In the genomic region with DNA sequence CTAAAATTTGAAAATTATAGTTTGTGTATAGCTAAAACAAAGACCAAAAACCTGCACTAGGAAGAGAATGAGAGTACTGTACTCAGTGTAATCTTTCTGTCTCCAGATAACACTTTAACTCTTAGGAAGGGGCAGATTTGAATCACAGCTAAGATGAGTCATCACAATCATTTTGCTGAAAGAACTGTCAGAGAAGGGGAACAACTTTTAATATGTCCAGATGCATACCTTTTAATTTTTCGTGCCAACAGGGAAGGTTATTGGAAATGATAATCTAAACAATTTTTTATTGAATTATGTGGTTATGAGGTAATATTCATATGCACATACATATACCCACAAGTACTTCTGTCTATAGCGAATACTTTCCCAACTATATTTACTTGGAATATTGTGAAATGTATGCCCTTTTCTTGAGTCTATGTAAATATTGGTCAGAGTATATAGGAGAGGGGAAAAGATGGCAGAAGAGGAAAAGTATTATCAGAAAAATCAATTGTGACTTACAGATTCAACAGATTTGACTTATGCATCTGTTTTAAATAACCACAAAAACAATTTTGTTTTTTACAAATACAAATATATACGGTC, we compare ENCODE assay signal across 17 cellular contexts. TPM values are rescaled to one million over a fixed set of nuclear protein-coding genes. Genes with fewer than 3 reads are reported as not detected.
DNase-seq lines count a peak whose midpoint lies in the region; ATAC-seq, FAIRE-seq and TF ChIP-seq lines count a peak whose summit lies in the region.
"Had no signal": no experiment of that assay in that cellular context is flagged by ENCODE, and none has a peak within 500 bp of the region (broad histone marks: within the 10 kb centered on the region; RNA-seq: fewer than 3 reads in every experiment).

No MANE protein-coding gene starts in this region.

- no peaks in the 10 kb centered on the region for H3K36me3 ChIP-seq in RWPE2 (ENCODE audit: low read depth)
- H3K36me3 ChIP-seq in keratinocyte (ENCODE audit: control insufficient read depth in 2 of 2, extremely low read depth in 1 of 2, insufficient read depth in 2 of 2, low read length in 2 of 2) = no peaks in the 10 kb centered on the region

- no peaks in the 10 kb centered on the region for H3K27me3 ChIP-seq in RWPE2 (ENCODE audit: insufficient read depth, poor library complexity, severe bottlenecking)
- H3K27me3 ChIP-seq in keratinocyte (ENCODE audit: control insufficient read depth, extremely low read depth, insufficient read depth, low read length) = no peaks in the 10 kb centered on the region

- peaks cover 22% of the 10 kb centered on the region for H3K4me1 Mint-ChIP-seq in chondrocyte (ENCODE audit: low read depth)
- H3K4me1 Mint-ChIP-seq: activated naive CD4-positive, alpha-beta T cell treated with anti-CD3 and anti-CD28 coated beads, Interleukin-2, amount 10 ng/mL, durations not matched to agents 7 days and 5 days; stimulated activated naive CD8-positive, alpha-beta T cell treated with anti-CD3 and anti-CD28 coated beads, Interleukin-15, amount 100 ng/mL, for 72 hours had no signal

- H3K9me3 ChIP-seq in RWPE2 (ENCODE audit: severe bottlenecking) = no peaks in the 10 kb centered on the region
- no peaks in the 10 kb centered on the region for H3K9me3 ChIP-seq in keratinocyte (ENCODE audit: control insufficient read depth, low read depth, low read length)

- peak; percentile 70 for FAIRE-seq in keratinocyte (lab: Jason Lieb, UNC)
- FAIRE-seq: K562 had no signal

- H3K79me2 ChIP-seq in keratinocyte (ENCODE audit: control insufficient read depth, insufficient read depth, low read length) = no peaks in the 10 kb centered on the region

- H3K4me3 ChIP-seq in RWPE2 (ENCODE audit: severe bottlenecking) (no peak overlapping the region), keratinocyte (ENCODE audit: control insufficient read depth in 2 of 3, extremely low read depth in 1 of 3, insufficient read depth in 2 of 3, low read depth in 1 of 3, low read length in 3 of 3) (no peak overlapping the region)
- H3K4me3 ChIP-seq: K562 had no signal

- no peak for TF ChIP-seq CTCF in RWPE2 (IDR thresholded peaks at IDR 0.05; ENCODE audit: poor library complexity, severe bottlenecking)
- TF ChIP-seq CTCF in keratinocyte (optimal IDR thresholded peaks at IDR 0.05 in 1 of 3, IDR thresholded peaks at IDR 0.05 in 1 of 3, conservative IDR thresholded peaks at IDR 0.05 in 1 of 3; ENCODE audit: extremely low read depth in 1 of 3, insufficient read depth in 2 of 3, low read length in 3 of 3) = no peak
- no peak for TF ChIP-seq CTCF in chondrocyte (IDR thresholded peaks at IDR 0.05)

- H3K27me3 Mint-ChIP-seq in chondrocyte (ENCODE audit: low read depth) = no peaks in the 10 kb centered on the region
- H3K27me3 Mint-ChIP-seq: activated naive CD4-positive, alpha-beta T cell treated with anti-CD3 and anti-CD28 coated beads, Interleukin-2, amount 10 ng/mL, durations not matched to agents 7 days and 5 days; stimulated activated naive CD8-positive, alpha-beta T cell treated with anti-CD3 and anti-CD28 coated beads, Interleukin-15, amount 100 ng/mL, for 72 hours had no signal

- peak; percentile 8 for DNase-seq in EH (ENCODE audit: low read depth)
- DNase-seq in HCEC 1CT = peak; percentile 63
- DNase-seq in RWPE2 (ENCODE audit: low spot score) = no peak
- no peak for DNase-seq in keratinocyte (ENCODE audit: low read depth, low spot score)
- DNase-seq in NCI-H1436 (lab: John Stamatoyannopoulos, UW) = no peak
- DNase-seq in GF-D8 (lab: John Stamatoyannopoulos, UW) = no peak
- no peak for DNase-seq in chondrocyte (ENCODE audit: low spot score)
- no peak for DNase-seq in HuH-7 (ENCODE audit: low spot score)
- DNase-seq: activated naive CD4-positive, alpha-beta T cell treated with anti-CD3 and anti-CD28 coated beads, Interleukin-2, amount 10 ng/mL, durations not matched to agents 7 days and 5 days; foreskin melanocyte; islet precursor cell; NCI-H2107; stimulated activated CD4-positive, alpha-beta T cell treated with anti-CD3 and anti-CD28 coated beads, Interleukin-4, amount 100 ng/mL, for 24 hours; stimulated activated naive CD8-positive, alpha-beta T cell treated with anti-CD3 and anti-CD28 coated beads, Interleukin-15, amount 100 ng/mL, for 72 hours had no signal

- H3K9me1 ChIP-seq in keratinocyte (ENCODE audit: control insufficient read depth, extremely low read depth, insufficient read depth, low read length) = no peaks in the 10 kb centered on the region

- H3K36me3 Mint-ChIP-seq in chondrocyte (ENCODE audit: low read depth) = no peaks in the 10 kb centered on the region
- H3K36me3 Mint-ChIP-seq: activated naive CD4-positive, alpha-beta T cell treated with anti-CD3 and anti-CD28 coated beads, Interleukin-2, amount 10 ng/mL, durations not matched to agents 7 days and 5 days had no signal

- no peak overlapping the region for H2AFZ ChIP-seq in keratinocyte (ENCODE audit: control insufficient read depth, low read length)

- no peak overlapping the region for H3K27ac Mint-ChIP-seq in chondrocyte (ENCODE audit: unreplicated experiment)
- H3K27ac Mint-ChIP-seq: activated naive CD4-positive, alpha-beta T cell treated with anti-CD3 and anti-CD28 coated beads, Interleukin-2, amount 10 ng/mL, durations not matched to agents 7 days and 5 days; stimulated activated naive CD8-positive, alpha-beta T cell treated with anti-CD3 and anti-CD28 coated beads, Interleukin-15, amount 100 ng/mL, for 72 hours had no signal

- ATAC-seq in RWPE2 (ENCODE audit: low read depth) = peak; percentile 70
- ATAC-seq: HCT116; K562; stimulated activated naive CD8-positive, alpha-beta T cell treated with anti-CD3 and anti-CD28 coated beads, Interleukin-15, amount 100 ng/mL, for 72 hours had no signal

- peak overlapping the region; percentile 31 for H3K4me2 ChIP-seq in keratinocyte (ENCODE audit: control insufficient read depth, extremely low read depth, insufficient read depth, low read depth, low read length)

- no peaks in the 10 kb centered on the region for H4K20me1 ChIP-seq in keratinocyte (ENCODE audit: control insufficient read depth, extremely low read depth, insufficient read depth, low read length)

- H3K9ac ChIP-seq in keratinocyte (ENCODE audit: control insufficient read depth, extremely low read depth, insufficient read depth, low read length) = no peak overlapping the region

- peak overlapping the region; percentile 92 for H3K27ac ChIP-seq in RWPE2 (ENCODE audit: poor library complexity, severe bottlenecking)
- peak overlapping the region; percentile 56 for H3K27ac ChIP-seq in keratinocyte (ENCODE audit: control insufficient read depth, insufficient read depth, low read length)

- no peak overlapping the region for H3K4me3 Mint-ChIP-seq in chondrocyte (ENCODE audit: unreplicated experiment)
- H3K4me3 Mint-ChIP-seq: activated naive CD4-positive, alpha-beta T cell treated with anti-CD3 and anti-CD28 coated beads, Interleukin-2, amount 10 ng/mL, durations not matched to agents 7 days and 5 days; stimulated activated naive CD8-positive, alpha-beta T cell treated with anti-CD3 and anti-CD28 coated beads, Interleukin-15, amount 100 ng/mL, for 72 hours had no signal

- H3K9me3 Mint-ChIP-seq in chondrocyte (ENCODE audit: low read depth) = no peaks in the 10 kb centered on the region
- H3K9me3 Mint-ChIP-seq: stimulated activated naive CD8-positive, alpha-beta T cell treated with anti-CD3 and anti-CD28 coated beads, Interleukin-15, amount 100 ng/mL, for 72 hours had no signal

- dilution Hi-C loops in keratinocyte (cut with MboI; ENCODE audit: extremely low pct_ligation_motif_present, low sequenced_read_pairs) = no loop called here

- H3K4me1 ChIP-seq in RWPE2 (ENCODE audit: insufficient read depth, poor library complexity, severe bottlenecking) (peaks cover 36% of the 10 kb centered on the region), keratinocyte (ENCODE audit: control insufficient read depth, extremely low read depth, insufficient read depth, low read length) (peaks cover 34% of the 10 kb centered on the region)

RNA-seq across cellular contexts. Expression of a gene that starts 51.1 kb away (rescaled TPM):
- polyA plus RNA-seq in keratinocyte = 0.35 to 2.2 TPM (median 1.5 TPM) in 3 replicates
- polyA plus RNA-seq in keratinocyte (2011; ENCODE audit: low read depth) = 6.8 TPM
- 0.31 and 0.91 TPM in 2 replicates for polyA plus RNA-seq in keratinocyte (2011; cell fraction: cytosol; rRNA removed)
- polyA plus RNA-seq in keratinocyte (2011; cell fraction: nucleus; rRNA removed) = 1.7 and 3.0 TPM in 2 replicates
- 0.21 and 11.7 TPM in 2 replicates for polyA plus RNA-seq in keratinocyte (2012; ENCODE audit: low replicate concordance)
- 0.79 to 2.1 TPM in 2 of 3 replicates, not detected in the other for polyA minus RNA-seq in keratinocyte
- polyA minus RNA-seq in keratinocyte (2011; cell fraction: cytosol; rRNA and poly(A)+ RNA removed) = not detected
- polyA minus RNA-seq in keratinocyte (2011; cell fraction: nucleus; rRNA and poly(A)+ RNA removed) = 0.95 and 1.1 TPM in 2 replicates
- not detected in 3 replicates for total RNA-seq in chondrocyte
- total RNA-seq: OCI-LY7 had no signal

Comparison
In these comparisons a context has a peak if more than half of its experiments do, and no peak if none do; other contexts are left out.
1. DNase-seq: peak in EH (single experiment) and HCEC 1CT (single experiment); none in RWPE2 (single experiment), keratinocyte (single experiment), NCI-H1436 (single experiment), GF-D8 (single experiment), chondrocyte (single experiment) and HuH-7 (single experiment).